11 cellular contexts compared by ENCODE assay signal in the genomic region with DNA sequence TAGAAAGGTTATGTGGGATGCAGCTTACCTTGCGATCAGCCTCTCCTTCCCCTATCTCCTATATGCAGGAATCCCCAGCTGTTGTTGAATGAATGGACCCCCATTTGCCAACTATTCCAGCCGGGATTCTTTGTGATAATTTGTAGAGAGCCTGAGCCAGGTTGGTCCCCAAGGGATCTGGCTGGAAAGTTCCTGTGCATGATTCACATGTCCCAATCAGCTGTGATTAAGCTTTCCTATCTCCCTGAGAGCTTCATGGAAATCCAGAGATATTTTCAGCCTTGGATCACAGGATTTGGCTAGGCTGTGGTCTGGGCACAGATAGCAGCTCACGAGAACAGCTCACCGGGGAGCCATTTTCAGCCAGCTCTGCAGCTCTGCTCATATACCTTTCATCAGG.
DNase-seq lines count a peak whose midpoint lies in the region; ATAC-seq and TF ChIP-seq lines count a peak whose summit lies in the region.
"Had no signal": no experiment of that assay in that cellular context is flagged by ENCODE, and none has a peak within 500 bp of the region (broad histone marks: within the 10 kb centered on the region; RNA-seq: fewer than 3 reads in every experiment).

No MANE protein-coding gene starts in this region.

- TF ChIP-seq CTCF in heart right ventricle (IDR thresholded peaks at IDR 0.05): no peak
- no peak for TF ChIP-seq CTCF in retinal pigment epithelial cell (conservative IDR thresholded peaks at IDR 0.05; ENCODE audit: low read depth, low read length)

- 6 to 16% methylated on average over 4 of the region's 4 CpGs for WGBS in heart right ventricle, 2 donors

- H3K4me1 ChIP-seq in heart right ventricle: peaks cover 9 to 55% (median 36%) of the 10 kb centered on the region in 9 donors

- no peak overlapping the region for H3K27ac Mint-ChIP-seq in activated T-cell treated with anti-CD3 and anti-CD28 coated beads, Interleukin-2, amount 50 U/mL, for 72 hours
- H3K27ac Mint-ChIP-seq: memory B cell had no signal

- H3K36me3 ChIP-seq in heart right ventricle: no peaks in the 10 kb centered on the region

- intact Hi-C loops in heart right ventricle (cut with DNase I): no loop called here

- peaks cover 0 to 11% (median 0%) of the 10 kb centered on the region in 7 donors for H3K27me3 ChIP-seq in heart right ventricle

- H3K9me3 ChIP-seq in heart right ventricle: peaks cover 0 to 9% (median 0%) of the 10 kb centered on the region in 11 donors

- peak; percentile 80 to 95 (median 90) for ATAC-seq in heart right ventricle
- ATAC-seq in HG03159 (IDR thresholded peaks at IDR 0.05; ENCODE audit: unreplicated experiment): no peak
- no peak for ATAC-seq in activated T-cell treated with anti-CD3 and anti-CD28 coated beads, Interleukin-2, amount 50 U/mL, for 72 hours (replicated peaks in 1 of 2)

- H3K27ac ChIP-seq in heart right ventricle: peak overlapping the region in 5 of 10 donors; percentile 16 to 67 (median 60)

- H3K36me3 Mint-ChIP-seq in activated T-cell treated with anti-CD3 and anti-CD28 coated beads, Interleukin-2, amount 50 U/mL, for 72 hours (ENCODE audit: insufficient read depth in 2 of 2): peaks cover 2% of the 10 kb centered on the region in 2 donors
- H3K36me3 Mint-ChIP-seq: memory B cell had no signal

- peaks cover 0 to 2% of the 10 kb centered on the region in 2 donors for H3K9me3 Mint-ChIP-seq in activated T-cell treated with anti-CD3 and anti-CD28 coated beads, Interleukin-2, amount 50 U/mL, for 72 hours

- no peaks in the 10 kb centered on the region for H3K4me1 Mint-ChIP-seq in activated T-cell treated with anti-CD3 and anti-CD28 coated beads, Interleukin-2, amount 50 U/mL, for 72 hours (ENCODE audit: low read depth)
- H3K4me1 Mint-ChIP-seq: memory B cell had no signal

- H3K4me3 Mint-ChIP-seq in activated T-cell treated with anti-CD3 and anti-CD28 coated beads, Interleukin-2, amount 50 U/mL, for 72 hours: no peak overlapping the region
- H3K4me3 Mint-ChIP-seq: memory B cell had no signal

- H3K4me3 ChIP-seq in heart right ventricle (no peak overlapping the region), retinal pigment epithelial cell (ENCODE audit: low read length) (no peak overlapping the region)

- DNase-seq in GM03348 (ENCODE audit: low spot score) (peak; percentile 88), amniotic stem cell (lab: John Stamatoyannopoulos, UW) (peak; percentile 87), heart right ventricle (peak; percentile 38 to 58), retinal pigment epithelial cell (ENCODE audit: low read depth) (peak; percentile 39), DMS153 treated with DMSO at 0.1 percent for 48 hours (lab: John Stamatoyannopoulos, UW; ENCODE audit: unreplicated experiment) (no peak), NCI-H1417 treated with DMSO at 0.1 percent for 48 hours (lab: John Stamatoyannopoulos, UW) (no peak)
- no peak for DNase-seq in activated T-cell treated with anti-CD3 and anti-CD28 coated beads, Interleukin-2, amount 50 U/mL, for 72 hours
- DNase-seq: activated CD4-positive, alpha-beta T cell treated with anti-CD3 and anti-CD28 coated beads for 1 hour; NCI-H446 treated with DMSO at 0.1 percent for 48 hours had no signal

- peaks cover 14% of the 10 kb centered on the region for H3K27me3 Mint-ChIP-seq in activated T-cell treated with anti-CD3 and anti-CD28 coated beads, Interleukin-2, amount 50 U/mL, for 72 hours (ENCODE audit: low read depth)

Comparison
In these comparisons a context has a peak if more than half of its experiments do, and no peak if none do; other contexts are left out.
1. DNase-seq: peak in GM03348 (single experiment), amniotic stem cell (single experiment), heart right ventricle (2 of 2) and retinal pigment epithelial cell (single experiment); none in DMS153 treated with DMSO at 0.1 percent for 48 hours (single experiment), NCI-H1417 treated with DMSO at 0.1 percent for 48 hours (single experiment) and activated T-cell treated with anti-CD3 and anti-CD28 coated beads, Interleukin-2, amount 50 U/mL, for 72 hours (0 of 2).
2. ATAC-seq: peak in heart right ventricle (8 of 8); none in HG03159 (single experiment) and activated T-cell treated with anti-CD3 and anti-CD28 coated beads, Interleukin-2, amount 50 U/mL, for 72 hours (0 of 2).